In the genomic region with DNA sequence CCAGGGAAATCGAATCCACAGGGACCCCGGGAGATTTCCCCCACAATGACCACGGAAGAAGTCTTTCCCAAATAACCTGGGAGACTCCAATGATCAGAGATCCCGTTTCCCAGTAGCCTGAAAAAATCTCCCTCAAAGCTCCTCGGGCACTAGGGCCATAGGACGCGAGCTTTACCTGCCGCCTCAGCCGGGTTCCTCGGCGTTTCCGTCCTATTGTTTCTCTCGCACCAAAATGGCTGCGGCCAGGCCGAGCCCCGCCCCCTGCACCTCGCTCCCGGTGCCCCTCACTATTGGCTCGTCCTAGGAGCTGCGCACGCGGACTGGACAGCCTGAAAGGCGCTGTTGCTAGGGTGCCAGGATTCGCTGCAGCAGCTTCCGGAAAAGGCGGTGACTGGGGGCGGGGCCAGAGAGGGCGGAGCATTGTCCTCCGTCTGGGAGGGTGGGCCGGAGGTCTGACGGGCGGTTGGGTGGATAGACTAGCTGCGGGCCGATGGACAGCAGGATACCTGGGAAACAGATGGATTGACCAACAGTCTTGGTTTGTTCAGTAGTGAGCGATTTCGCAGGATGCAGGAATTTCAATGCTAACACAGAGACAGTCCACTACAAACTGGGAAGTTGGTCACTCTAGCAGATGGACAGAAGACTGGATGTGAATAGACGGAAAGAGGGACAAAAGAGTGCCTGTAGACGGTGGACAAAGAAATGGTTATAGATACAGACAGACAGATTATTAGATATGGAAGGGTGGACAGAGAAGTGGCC, we compare ENCODE assay signal across 8 cellular contexts. TPM values are rescaled to one million over a fixed set of nuclear protein-coding genes. Genes with fewer than 3 reads are reported as not detected.
DNase-seq lines count a peak whose midpoint lies in the region; ATAC-seq and TF ChIP-seq lines count a peak whose summit lies in the region.

IP6K2 (minus strand) TSS at position 240 of the 765 bp plus-strand sequence. CDS start 21,930 bp downstream, outside the sequence.

- H3K27me3 Mint-ChIP-seq in dendritic cell treated with granulocyte-macrophage colony-stimulating factor and Interleukin-4, amounts not matched to agents 40 ng/mL and 50 ng/mL, for 4 days, result peaks cover 6% of the 10 kb centered on the region

- H3K9me3 Mint-ChIP-seq in dendritic cell treated with granulocyte-macrophage colony-stimulating factor and Interleukin-4, amounts not matched to agents 40 ng/mL and 50 ng/mL, for 4 days, result no peaks in the 10 kb centered on the region

- H3K4me3 Mint-ChIP-seq in dendritic cell treated with granulocyte-macrophage colony-stimulating factor and Interleukin-4, amounts not matched to agents 40 ng/mL and 50 ng/mL, for 4 days, result peak within 1 kb of the TSS; percentile 93

- no peaks in the 10 kb centered on the region for H3K9me3 ChIP-seq in left lung

- peak within 1 kb of the TSS; percentile 65 to 78 for H3K4me3 ChIP-seq in left lung

- peaks cover 10 to 46% of the 10 kb centered on the region in 2 donors for H3K4me1 ChIP-seq in left lung

- peaks cover 33% of the 10 kb centered on the region for H3K4me1 Mint-ChIP-seq in dendritic cell treated with granulocyte-macrophage colony-stimulating factor and Interleukin-4, amounts not matched to agents 40 ng/mL and 50 ng/mL, for 4 days (ENCODE audit: low read depth)

- peak within 1 kb of the TSS; percentile 94 for H3K27ac Mint-ChIP-seq in dendritic cell treated with granulocyte-macrophage colony-stimulating factor and Interleukin-4, amounts not matched to agents 40 ng/mL and 50 ng/mL, for 4 days

- H3K36me3 ChIP-seq in left lung, result peaks cover 0 to 26% of the 10 kb centered on the region in 2 donors

- no peaks in the 10 kb centered on the region for H3K27me3 ChIP-seq in left lung

- peak within 1 kb of the TSS; percentile 77 to 84 for H3K27ac ChIP-seq in left lung

- intact Hi-C loops in dendritic cell treated with granulocyte-macrophage colony-stimulating factor and Interleukin-4, amounts not matched to agents 40 ng/mL and 50 ng/mL, for 4 days (cut with micrococcal nuclease), result loop anchor here (2.0 kb wide), 1 partner anchor 32 kb away; no protein-coding TSS in a partner anchor
- intact Hi-C loops in left lung (cut with DNase I), result no loop called here

- TF ChIP-seq CTCF in left lung (IDR thresholded peaks at IDR 0.05), result no peak

- H3K36me3 Mint-ChIP-seq in dendritic cell treated with granulocyte-macrophage colony-stimulating factor and Interleukin-4, amounts not matched to agents 40 ng/mL and 50 ng/mL, for 4 days (ENCODE audit: low read depth), result peaks cover 36% of the 10 kb centered on the region

- ATAC-seq in GM19372 (IDR thresholded peaks at IDR 0.05; ENCODE audit: low read depth, unreplicated experiment) (peak; percentile 98), HG03558 (IDR thresholded peaks at IDR 0.05; ENCODE audit: extremely low read depth, unreplicated experiment) (peak; percentile 80), left lung (peak; percentile 99)

- peak; percentile 65 to 99 (median 96) for DNase-seq in C1 segment of cervical spinal cord (lab: John Stamatoyannopoulos, UW)
- DNase-seq in NCI-H748 treated with DMSO at 0.1 percent for 48 hours (lab: John Stamatoyannopoulos, UW), result peak; percentile 89
- peak; percentile 96 to 98 for DNase-seq in activated CD4-positive, alpha-beta T cell treated with anti-CD3 and anti-CD28 coated beads, Interleukin-2, amount 50 U/mL, for 24 hours (ENCODE audit: low read depth in 1 of 2, low spot score in 1 of 2)
- peak; percentile 99 for DNase-seq in left lung
- DNase-seq in stimulated activated CD4-positive, alpha-beta T cell treated with anti-CD3 and anti-CD28 coated beads, Interleukin-2, amount 100 ng/mL, for 48 hours, result peak; percentile 99 to 100

RNA-seq across cellular contexts. Expression of gene IP6K2, which starts in this region (rescaled TPM):
- 10 to 100 TPM; 58.6 to 74.5 TPM for total RNA-seq in left lung

Comparison
In these comparisons a context has a peak if more than half of its experiments do, and no peak if none do; other contexts are left out.
1. Peak in every context shown above with its lines: DNase-seq, ATAC-seq, H3K4me3 ChIP-seq and H3K27ac ChIP-seq.